Comparison of ENCODE assay signal across 1 cellular context in genomic region chr10:119477444-119477843, GRCh38.
TF ChIP-seq lines count a peak whose summit lies in the region.

No MANE protein-coding gene starts in this region.

TF ChIP-seq in GM12878, 131 proteins besides CTCF, POLR2A, EP300 and RAD21 (continued from another document):
- no peak for TF ChIP-seq ZBTB11 (CRISPR knock-in tag; IDR thresholded peaks at IDR 0.05)
- peak; percentile 55; the same call in 1 of the 2 replicates for TF ChIP-seq PML (IDR thresholded peaks at IDR 0.05; ENCODE audit: low read length)
- 0 out of 2 replicates have a peak, but pooled peaks have one; percentile 39 for TF ChIP-seq CREB1 (IDR thresholded peaks at IDR 0.05; ENCODE audit: low read depth)
- peak; percentile 74; the same call in 1 of the 2 replicates for TF ChIP-seq FOXM1 (IDR thresholded peaks at IDR 0.05; ENCODE audit: low read depth, low read length)
- no peak for TF ChIP-seq KAT2A (conservative IDR thresholded peaks at IDR 0.05; ENCODE audit: control insufficient read depth, low read depth, low read length)
- 0 out of 2 replicates have a peak, but pooled peaks have one; percentile 25 for TF ChIP-seq CREM (IDR thresholded peaks at IDR 0.05; ENCODE audit: low read depth)
- TF ChIP-seq MEF2B (IDR thresholded peaks at IDR 0.05; ENCODE audit: partially characterized antibody, poor library complexity, severe bottlenecking), result peak; percentile 55
- 0 out of 2 replicates have a peak, but pooled peaks have one; percentile 24 for TF ChIP-seq MTA3 (IDR thresholded peaks at IDR 0.05; ENCODE audit: borderline replicate concordance, low read length)
- TF ChIP-seq BCL11A (IDR thresholded peaks at IDR 0.05; ENCODE audit: low read depth, low read length), result 0 out of 2 replicates have a peak, but pooled peaks have one; percentile 27
- peak; percentile 89 for TF ChIP-seq RUNX3 (IDR thresholded peaks at IDR 0.05; ENCODE audit: low read length)
- TF ChIP-seq NR2F1 (conservative IDR thresholded peaks at IDR 0.05), result no peak
- TF ChIP-seq NFIC (IDR thresholded peaks at IDR 0.05; ENCODE audit: low read depth, low read length), result peak; percentile 61
- peak; percentile 72; the same call in 1 of the 2 replicates for TF ChIP-seq ATF2 (IDR thresholded peaks at IDR 0.05; ENCODE audit: low read length)
- TF ChIP-seq CBFB (IDR thresholded peaks at IDR 0.05; ENCODE audit: low read depth), result 0 out of 2 replicates have a peak, but pooled peaks have one; percentile 50
- TF ChIP-seq ZSCAN29 (IDR thresholded peaks at IDR 0.05), result peak; percentile 20; the same call in 1 of the 2 replicates
- 0 out of 2 replicates have a peak, but pooled peaks have one; percentile 51 for TF ChIP-seq TCF3 (IDR thresholded peaks at IDR 0.05; ENCODE audit: borderline replicate concordance, insufficient read depth, low read depth, low read length)
- peak; percentile 17; the same call in 1 of the 2 replicates for TF ChIP-seq PAX5 (IDR thresholded peaks at IDR 0.05; ENCODE audit: borderline replicate concordance, low read depth, low read length)
- no peak for TF ChIP-seq ZNF207 (IDR thresholded peaks at IDR 0.05; ENCODE audit: borderline replicate concordance)
- TF ChIP-seq FOXK2 (IDR thresholded peaks at IDR 0.05), result no peak
- TF ChIP-seq MTA2 (IDR thresholded peaks at IDR 0.05; ENCODE audit: low read depth), result peak; percentile 16; the same call in 1 of the 2 replicates
- TF ChIP-seq BCL3 (IDR thresholded peaks at IDR 0.05; ENCODE audit: borderline replicate concordance, insufficient read depth, low read depth, low read length, poor library complexity, severe bottlenecking), result peak; percentile 64
- 0 out of 2 replicates have a peak, but pooled peaks have one; percentile 11 for TF ChIP-seq SMC3 (IDR thresholded peaks at IDR 0.05; ENCODE audit: borderline replicate concordance, low read length)
- TF ChIP-seq MAX (IDR thresholded peaks at IDR 0.05; ENCODE audit: low read depth, low read length), result no peak
- TF ChIP-seq IRF4 (IDR thresholded peaks at IDR 0.05; ENCODE audit: low read depth, low read length), result peak; percentile 38; the same call in 1 of the 2 replicates
TF ChIP-seq in GM12878: peak in this region for 24.
